Comparison of ENCODE assay signal across 18 cellular contexts in genomic region chr3:13538520-13539284, GRCh38. TPM values are rescaled to one million over a fixed set of nuclear protein-coding genes. Genes with fewer than 3 reads are reported as not detected.
DNase-seq lines count a peak whose midpoint lies in the region; ATAC-seq, FAIRE-seq and TF ChIP-seq lines count a peak whose summit lies in the region.
"Had no signal": no experiment of that assay in that cellular context is flagged by ENCODE, and none has a peak within 500 bp of the region (broad histone marks: within the 10 kb centered on the region; RNA-seq: fewer than 3 reads in every experiment).

No MANE protein-coding gene starts in this region.

- H3K4ac ChIP-seq in IMR-90 (ENCODE audit: low read depth, low read length) = peak overlapping the region; percentile 98
- H3K4ac ChIP-seq in H1 (replicated peaks; ENCODE audit: insufficient read length, low read depth, low read length) = no peak overlapping the region

- peak overlapping the region; percentile 99 for H2BK20ac ChIP-seq in IMR-90 (ENCODE audit: low read depth, low read length)
- no peak overlapping the region for H2BK20ac ChIP-seq in H1 (ENCODE audit: low read length)

- BruUV-seq in IMR-90 (replicated peaks; lab: Mats Ljungman, UMichigan) = no TSS peak

- H3K36me3 ChIP-seq in ACC112 (ENCODE audit: insufficient read depth, low read length) (no peaks in the 10 kb centered on the region), IMR-90 (ENCODE audit: control insufficient read depth, insufficient read depth, low read length) (no peaks in the 10 kb centered on the region), H1 (ENCODE audit: control insufficient read depth in 2 of 4, insufficient read depth in 4 of 4, low read length in 3 of 4) (no peaks in the 10 kb centered on the region), osteoblast (ENCODE audit: insufficient read depth, low read length) (no peaks in the 10 kb centered on the region)
- H3K36me3 ChIP-seq: neutrophil had no signal

- WGBS in IMR-90 (ENCODE audit: extremely low coverage in 2 of 2, insufficient read length in 1 of 2), 2 experiments = 71% methylated on average over 4 of the region's 9 CpGs; no CpG with 5 or more reads in 1 of the 2 experiments
- 81% methylated on average over 9 of the region's 9 CpGs; no CpG with 5 or more reads in 1 of the 2 experiments for WGBS in H1 (ENCODE audit: extremely low coverage in 1 of 2, insufficient coverage in 1 of 2, insufficient read length in 1 of 2, insufficient replicate concordance in 2 of 2, low coverage in 1 of 2, low lambda C conversion rate in 2 of 2, missing lambda C conversion rate in 1 of 2), 2 experiments

- H4K91ac ChIP-seq in IMR-90 (ENCODE audit: insufficient read depth, low read depth, low read length) = peak overlapping the region; percentile 99
- H4K91ac ChIP-seq in H1 (replicated peaks; ENCODE audit: insufficient read length, low read length) = no peak overlapping the region

- H3K56ac ChIP-seq in IMR-90 (ENCODE audit: extremely low read depth, insufficient read depth, low read length) (peak overlapping the region; percentile 80; the same call in 1 of the 2 replicates), H1 (replicated peaks; ENCODE audit: insufficient read length, low read depth, low read length) (no peak overlapping the region)

- peak overlapping the region; percentile 85 for H2BK5ac ChIP-seq in IMR-90 (ENCODE audit: low read depth, low read length, poor library complexity, severe bottlenecking)
- H2BK5ac ChIP-seq in H1 (ENCODE audit: low read depth, low read length) = no peak overlapping the region

- H2BK12ac ChIP-seq in H1 (ENCODE audit: low read depth, low read length) = no peak overlapping the region

- H2BK15ac ChIP-seq in IMR-90 (ENCODE audit: low read depth, low read length) = peak overlapping the region; percentile 91
- peak overlapping the region; percentile 36; the same call in 1 of the 2 replicates for H2BK15ac ChIP-seq in H1 (ENCODE audit: low read length)

- dilution Hi-C loops in IMR-90 (cut with HindIII; ENCODE audit: low sequenced_read_pairs, unreplicated experiment) = no loop called here

- in situ Hi-C loops in IMR-90 (cut with MboI; ENCODE audit: low sequenced_read_pairs) = no loop called here

- H2AFZ ChIP-seq in ACC112 (ENCODE audit: low read length, unreplicated experiment) = no peak overlapping the region
- H2AFZ ChIP-seq in IMR-90 (replicated peaks; ENCODE audit: low read length, poor library complexity) = peak overlapping the region; percentile 77
- no peak overlapping the region for H2AFZ ChIP-seq in H1 (ENCODE audit: low read length)
- peak overlapping the region; percentile 40 for H2AFZ ChIP-seq in osteoblast (ENCODE audit: low read length)

- DNase-seq in IMR-90 = no peak
- no peak for DNase-seq in H1 (ENCODE audit: low read depth in 1 of 2, low spot score in 2 of 2)
- DNase-seq in osteoblast (ENCODE audit: insufficient read length, low spot score, missing footprints) = no peak
- DNase-seq in NCI-H187 (lab: John Stamatoyannopoulos, UW) = no peak
- no peak for DNase-seq in activated CD8-positive, alpha-beta memory T cell treated with anti-CD3 and anti-CD28 coated beads, Interleukin-2, amount 50 U/mL, for 48 hours
- DNase-seq: activated CD4-positive, CD25-positive, alpha-beta regulatory T cell treated with anti-CD3 and anti-CD28 coated beads, Interleukin-2, amount 50 U/mL, for 72 hours; activated naive CD4-positive, alpha-beta T cell treated with Interleukin-2 at 50 U/mL for 16 hours; effector memory CD8-positive, alpha-beta T cell; foreskin melanocyte; immature natural killer cell; NCI-H1105; NCI-H774; stimulated activated naive CD4-positive, alpha-beta T cell had no signal

- peak overlapping the region; percentile 91 for H3K18ac ChIP-seq in IMR-90 (ENCODE audit: low read depth, low read length)
- no peak overlapping the region for H3K18ac ChIP-seq in H1 (ENCODE audit: extremely low read depth, low read length)

- no peak for FAIRE-seq in H1 (lab: Jason Lieb, UNC)

- TF ChIP-seq EP300 in H1 (IDR thresholded peaks at IDR 0.05; ENCODE audit: borderline replicate concordance in 1 of 2, low read depth in 2 of 2, low read length in 2 of 2) = no peak

- no peak overlapping the region for H3K4me3 ChIP-seq in ACC112 (ENCODE audit: low read depth, low read length)
- H3K4me3 ChIP-seq in IMR-90 (ENCODE audit: insufficient read depth, low read depth, low read length) = no peak overlapping the region
- H3K4me3 ChIP-seq in H1 (ENCODE audit: extremely low read depth in 1 of 4, insufficient read depth in 2 of 4, low read depth in 3 of 4, low read length in 4 of 4) = no peak overlapping the region
- no peak overlapping the region for H3K4me3 ChIP-seq in osteoblast (ENCODE audit: insufficient read depth, low read length)

- H4K5ac ChIP-seq in IMR-90 (ENCODE audit: low read depth, low read length) (peak overlapping the region; percentile 91), H1 (ENCODE audit: insufficient read length, low read depth, low read length) (no peak overlapping the region)

- H3K9me1 ChIP-seq in IMR-90 (ENCODE audit: insufficient read depth, low read length) = peaks cover 20% of the 10 kb centered on the region

- H3K14ac ChIP-seq in IMR-90 (replicated peaks; ENCODE audit: low read depth, low read length) (peak overlapping the region; percentile 83), H1 (ENCODE audit: insufficient read length) (no peak overlapping the region)

- ATAC-seq in IMR-90 (ENCODE audit: low read depth) (no peak), HG02884 (IDR thresholded peaks at IDR 0.05; ENCODE audit: unreplicated experiment) (no peak), GM21515 (IDR thresholded peaks at IDR 0.05; ENCODE audit: unreplicated experiment) (no peak)
- ATAC-seq: effector memory CD8-positive, alpha-beta T cell had no signal

- H3K9ac ChIP-seq in IMR-90 (ENCODE audit: low read depth, low read length) (peak overlapping the region; percentile 30; the same call in 1 of the 2 replicates), H1 (replicated peaks in 1 of 4; ENCODE audit: extremely low read depth in 1 of 4, low read depth in 3 of 4, low read length in 3 of 4) (no peak overlapping the region)
- H3K9ac ChIP-seq: KMS-11 had no signal

- H3K27ac ChIP-seq in ACC112 (ENCODE audit: low read depth, low read length) = peak overlapping the region; percentile 88
- peak overlapping the region; percentile 87 for H3K27ac ChIP-seq in IMR-90 (ENCODE audit: insufficient read depth, low read length)
- no peak overlapping the region for H3K27ac ChIP-seq in H1 (ENCODE audit: low read depth, low read length)
- peak overlapping the region; percentile 92 for H3K27ac ChIP-seq in osteoblast (ENCODE audit: low read depth, low read length)
- H3K27ac ChIP-seq: KMS-11, neutrophil had no signal

- TF ChIP-seq RAD21 in IMR-90 (IDR thresholded peaks at IDR 0.05; ENCODE audit: low read length) = no peak
- peak in 1 of 2 experiments; percentile 31; a peak in 2 of 4 replicates for TF ChIP-seq RAD21 in H1 (IDR thresholded peaks at IDR 0.05 in 1 of 2, conservative IDR thresholded peaks at IDR 0.05 in 1 of 2; ENCODE audit: low read depth in 2 of 2, low read length in 2 of 2)

- no peaks in the 10 kb centered on the region for H3K27me3 ChIP-seq in ACC112 (ENCODE audit: insufficient read depth, low read length)
- no peaks in the 10 kb centered on the region for H3K27me3 ChIP-seq in IMR-90 (ENCODE audit: control insufficient read depth, insufficient read depth, low read length)
- no peaks in the 10 kb centered on the region for H3K27me3 ChIP-seq in H1 (replicated peaks in 1 of 4; ENCODE audit: control insufficient read depth in 3 of 4, extremely low read depth in 1 of 4, insufficient read depth in 3 of 4, low read length in 3 of 4)
- H3K27me3 ChIP-seq in osteoblast (ENCODE audit: insufficient read depth, low read length) = peaks cover under 1% of the 10 kb centered on the region

- no peak for TF ChIP-seq POLR2A in IMR-90 (IDR thresholded peaks at IDR 0.05; ENCODE audit: low read depth, low read length)
- no peak for TF ChIP-seq POLR2A in H1 (IDR thresholded peaks at IDR 0.05; ENCODE audit: control extremely low read depth in 1 of 2, low read depth in 2 of 2, low read length in 2 of 2)

- no peak for TF ChIP-seq CTCF in IMR-90 (conservative IDR thresholded peaks at IDR 0.05; ENCODE audit: low read depth, low read length)
- peak; percentile 29 to 32 (median 31); a peak in 3 of 4 replicates for TF ChIP-seq CTCF in H1 (IDR thresholded peaks at IDR 0.05; ENCODE audit: control extremely low read depth in 1 of 3, insufficient read depth in 1 of 3, low read depth in 1 of 3, low read length in 3 of 3)
- no peak for TF ChIP-seq CTCF in osteoblast (IDR thresholded peaks at IDR 0.05; ENCODE audit: extremely low read depth, low read depth, low read length)

- H3K9me3 ChIP-seq in IMR-90 (ENCODE audit: control insufficient read depth, insufficient read depth, low read length) (0 out of 2 replicates have a peak, but pooled peaks cover 3% of the 10 kb centered on the region), H1 (ENCODE audit: insufficient read depth in 2 of 2, low read depth in 1 of 2, low read length in 1 of 2) (no peaks in the 10 kb centered on the region), osteoblast (ENCODE audit: low read depth, low read length) (peaks cover 5% of the 10 kb centered on the region)
- H3K9me3 ChIP-seq: neutrophil had no signal

- peak overlapping the region; percentile 48 for H2AK9ac ChIP-seq in IMR-90 (replicated peaks; ENCODE audit: low read depth, low read length, poor library complexity)

- POLR2A ChIA-PET in IMR-90 (lab: Charles Lee; ENCODE audit: unreplicated experiment) (no interaction called here), H1 (lab: Charles Lee; ENCODE audit: partially characterized antibody) (interaction anchor here (1.0 to 2.2 kb wide), 3 partner anchors 10 to 106 kb away, joined by 3 to 7 read pairs (median 3); partner anchors contain the start of gene FBLN2)

- CTCF ChIA-PET in IMR-90 (lab: Yijun Ruan, JAX) = interaction anchor here (1.0 kb wide), 1 partner anchor 44 kb away, joined by 3 read pairs; no protein-coding TSS in a partner anchor
- CTCF ChIA-PET in H1 (lab: Charles Lee; ENCODE audit: partially characterized antibody) = interaction anchor here (0.6 to 51.2 kb wide), 24 partner anchors 8 to 1401 kb away, joined by 3 to 856 read pairs (median 4); no protein-coding TSS in a partner anchor

- H3K79me1 ChIP-seq in IMR-90 (ENCODE audit: low read depth in 1 of 2, low read length in 2 of 2) = no peaks in the 10 kb centered on the region
- H3K79me1 ChIP-seq in H1 (ENCODE audit: low read depth, low read length) = no peaks in the 10 kb centered on the region

- intact Hi-C loops in IMR-90 (cut with micrococcal nuclease) = no loop called here

- H2BK120ac ChIP-seq in IMR-90 (ENCODE audit: low read depth, low read length) (peak overlapping the region; percentile 98), H1 (replicated peaks; ENCODE audit: low read depth, low read length) (no peak overlapping the region)

- H4K20me1 ChIP-seq in IMR-90 (ENCODE audit: insufficient read depth, low read length) = no peaks in the 10 kb centered on the region
- H4K20me1 ChIP-seq in H1 (replicated peaks in 1 of 2; ENCODE audit: control insufficient read depth in 1 of 2, insufficient read depth in 2 of 2, low read length in 2 of 2) = no peaks in the 10 kb centered on the region
- no peaks in the 10 kb centered on the region for H4K20me1 ChIP-seq in osteoblast (ENCODE audit: insufficient read depth, low read length)

- no peaks in the 10 kb centered on the region for H3K23me2 ChIP-seq in H1 (ENCODE audit: low read depth, low read length)

- H3K4me1 ChIP-seq in ACC112 (ENCODE audit: control insufficient read depth, insufficient read depth, low read length, unreplicated experiment) (peaks cover 54% of the 10 kb centered on the region), IMR-90 (ENCODE audit: control insufficient read depth, insufficient read depth, low read length) (peaks cover 31% of the 10 kb centered on the region), H1 (replicated peaks in 1 of 4; ENCODE audit: control insufficient read depth in 3 of 4, insufficient read depth in 4 of 4, low read length in 3 of 4) (peaks cover 0 to 5% (median 2%) of the 10 kb centered on the region in 4 experiments; a peak in 2 of 7 replicates), osteoblast (ENCODE audit: insufficient read depth, low read length) (peaks cover 53% of the 10 kb centered on the region)

- H3K4me2 ChIP-seq in IMR-90 (ENCODE audit: low read depth, low read length) (no peak overlapping the region), H1 (ENCODE audit: insufficient read depth in 1 of 2, low read depth in 2 of 2, low read length in 2 of 2) (no peak overlapping the region), osteoblast (ENCODE audit: insufficient read depth, low read length) (no peak overlapping the region)
- H3K4me2 ChIP-seq: KMS-11 had no signal

- H4K8ac ChIP-seq in IMR-90 (ENCODE audit: low read depth in 2 of 2, low read length in 2 of 2) (peak overlapping the region; percentile 85 to 90), H1 (ENCODE audit: extremely low read depth, insufficient read depth, low read length) (peak overlapping the region; percentile 48)

- H3K79me2 ChIP-seq in ACC112 (ENCODE audit: control insufficient read depth, insufficient read depth, low read length, unreplicated experiment) = no peaks in the 10 kb centered on the region
- no peaks in the 10 kb centered on the region for H3K79me2 ChIP-seq in H1 (ENCODE audit: control insufficient read depth in 1 of 2, insufficient read depth in 2 of 2, low read length in 2 of 2)
- no peaks in the 10 kb centered on the region for H3K79me2 ChIP-seq in osteoblast (ENCODE audit: insufficient read depth, low read length)

- H2AK5ac ChIP-seq in IMR-90 (ENCODE audit: low read depth, low read length) (peak overlapping the region; percentile 100), H1 (ENCODE audit: low read depth, low read length) (0 out of 2 replicates have a peak overlapping the region, but pooled peaks have one; percentile 69)

- H3K23ac ChIP-seq in IMR-90 (ENCODE audit: low read depth, low read length) = peak overlapping the region; percentile 96
- H3K23ac ChIP-seq in H1 (ENCODE audit: insufficient read length) = no peak overlapping the region

RNA-seq across cellular contexts. Expression of gene FBLN2, which starts 10.2 kb away (rescaled TPM):
- total RNA-seq in IMR-90 (2012; rRNA removed) (10.8 and 11.8 TPM in 2 replicates), osteoblast (46.0 and 54.6 TPM in 2 replicates)
- polyA plus RNA-seq in IMR-90 (2012; rRNA removed) (60.8 and 66.9 TPM in 2 replicates), H1 (2011; rRNA removed) (24.2 and 26.5 TPM in 2 replicates)
- 38.9 and 94.5 TPM in 2 replicates for polyA plus RNA-seq in IMR-90 (2012; cell fraction: cytosol; rRNA removed)
- polyA plus RNA-seq in IMR-90 (2012; cell fraction: nucleus; rRNA removed; ENCODE audit: low replicate concordance) = 27.1 and 60.4 TPM in 2 replicates
- 15.5 and 17.4 TPM in 2 replicates for total RNA-seq in H1 (2021; fragmentation: NEBNext Ultra II Directional; extraction: Animal tissue kit (Norgen Biotek cat#: 25700))
- 18.1 TPM for polyA plus RNA-seq in H1 (2011; cell fraction: cytosol; rRNA removed)
- 23.2 TPM for polyA plus RNA-seq in H1 (2011; cell fraction: nucleus; rRNA removed)
- 7.5 to 15.3 TPM (median 12.9 TPM) in 4 replicates for polyA plus RNA-seq in H1 (2012, experiment 1 of 2)
- polyA plus RNA-seq in H1 (2012, experiment 2 of 2) = 12.0 TPM
- 42.7 TPM for polyA plus RNA-seq in H1 (2013, experiment 1 of 2)
- 31.4 TPM for polyA plus RNA-seq in H1 (2013, experiment 2 of 2)
- polyA minus RNA-seq in H1 (2011; rRNA and poly(A)+ RNA removed) = 9.5 and 12.2 TPM in 2 replicates
- polyA minus RNA-seq in H1 (2011; cell fraction: cytosol; rRNA and poly(A)+ RNA removed) = 17.5 TPM
- 6.6 TPM for polyA minus RNA-seq in H1 (2011; cell fraction: nucleus; rRNA and poly(A)+ RNA removed)

RNA-seq across cellular contexts. Expression of gene HDAC11, which starts 58.6 kb away (rescaled TPM):
- total RNA-seq in IMR-90 (2012; rRNA removed) (6.1 and 9.1 TPM in 2 replicates), osteoblast (10.9 and 11.2 TPM in 2 replicates)
- polyA plus RNA-seq in IMR-90 (2012; rRNA removed) (10.8 and 11.4 TPM in 2 replicates), H1 (2011; rRNA removed) (6.8 and 7.7 TPM in 2 replicates)
- polyA plus RNA-seq in IMR-90 (2012; cell fraction: cytosol; rRNA removed) = 7.6 and 13.4 TPM in 2 replicates
- 8.5 and 13.0 TPM in 2 replicates for polyA plus RNA-seq in IMR-90 (2012; cell fraction: nucleus; rRNA removed; ENCODE audit: low replicate concordance)
- total RNA-seq in H1 (2021; fragmentation: NEBNext Ultra II Directional; extraction: Animal tissue kit (Norgen Biotek cat#: 25700)) = 7.4 and 7.5 TPM in 2 replicates
- 7.9 TPM for polyA plus RNA-seq in H1 (2011; cell fraction: cytosol; rRNA removed)
- 8.3 TPM for polyA plus RNA-seq in H1 (2011; cell fraction: nucleus; rRNA removed)
- 6.0 to 17.0 TPM (median 10.6 TPM) in 4 replicates for polyA plus RNA-seq in H1 (2012, experiment 1 of 2)
- 20.4 TPM for polyA plus RNA-seq in H1 (2012, experiment 2 of 2)
- 5.8 TPM for polyA plus RNA-seq in H1 (2013, experiment 1 of 2)
- 6.0 TPM for polyA plus RNA-seq in H1 (2013, experiment 2 of 2)
- polyA minus RNA-seq in H1 (2011; rRNA and poly(A)+ RNA removed) = 5.5 and 9.7 TPM in 2 replicates
- 5.5 TPM for polyA minus RNA-seq in H1 (2011; cell fraction: cytosol; rRNA and poly(A)+ RNA removed)
- 6.2 TPM for polyA minus RNA-seq in H1 (2011; cell fraction: nucleus; rRNA and poly(A)+ RNA removed)

Comparison
In these comparisons a context has a peak if more than half of its experiments do, and no peak if none do; other contexts are left out.
1. H2AFZ ChIP-seq: peak in IMR-90 (single experiment) and osteoblast (single experiment); none in ACC112 (single experiment) and H1 (single experiment).
2. CTCF ChIP-seq: peak in H1 (3 of 3); none in IMR-90 (single experiment) and osteoblast (single experiment).